Comparison of ENCODE assay signal across 22 cellular contexts in the genomic region with DNA sequence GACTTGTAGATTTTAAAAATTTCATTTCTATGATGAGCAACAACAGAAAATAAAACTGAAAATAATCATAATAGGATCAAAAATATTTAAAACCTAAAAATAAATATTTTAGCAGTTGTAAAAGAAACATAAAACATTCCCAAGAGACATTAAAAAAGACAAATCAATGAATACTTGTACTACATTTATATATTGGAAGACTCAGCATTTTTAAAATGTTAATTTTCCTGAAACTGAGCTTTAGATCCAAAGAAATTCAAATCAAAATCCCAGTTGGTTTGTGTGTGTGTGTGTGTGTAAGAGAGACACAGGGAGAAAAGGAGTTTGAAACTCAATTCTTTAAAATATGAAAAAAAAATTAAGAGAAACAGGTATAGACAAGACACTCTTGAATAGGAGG. TPM values are rescaled to one million over a fixed set of nuclear protein-coding genes. Genes with fewer than 3 reads are reported as not detected.
DNase-seq lines count a peak whose midpoint lies in the region; ATAC-seq, FAIRE-seq and TF ChIP-seq lines count a peak whose summit lies in the region.
"Had no signal": no experiment of that assay in that cellular context is flagged by ENCODE, and none has a peak within 500 bp of the region (broad histone marks: within the 10 kb centered on the region; RNA-seq: fewer than 3 reads in every experiment).

No MANE protein-coding gene starts in this region.

- H3K9me3 ChIP-seq in HepG2 (ENCODE audit: low read length), result no peaks in the 10 kb centered on the region
- H3K9me3 ChIP-seq in right lobe of liver, result no peaks in the 10 kb centered on the region
- no peaks in the 10 kb centered on the region for H3K9me3 ChIP-seq in K562 (replicated peaks; ENCODE audit: control insufficient read depth, insufficient read depth, low read depth, low read length)
- H3K9me3 ChIP-seq in small intestine (ENCODE audit: control insufficient read depth, low read depth), result no peaks in the 10 kb centered on the region
- no peaks in the 10 kb centered on the region for H3K9me3 ChIP-seq in WERI-Rb-1 (ENCODE audit: severe bottlenecking)
- H3K9me3 ChIP-seq: A549, Caco-2 had no signal

- no peak overlapping the region for H2AFZ ChIP-seq in HepG2 (ENCODE audit: low read length)
- H2AFZ ChIP-seq in K562 (ENCODE audit: low read depth, low read length), result no peak overlapping the region

- H3K79me2 ChIP-seq in HepG2 (ENCODE audit: insufficient read depth, low read length) (no peaks in the 10 kb centered on the region), K562 (ENCODE audit: control insufficient read depth, insufficient read depth, low read length) (no peaks in the 10 kb centered on the region)

- DNase-seq in HepG2 (ENCODE audit: low spot score) (no peak), right lobe of liver (no peak), K562 (ENCODE audit: extremely low read depth in 1 of 4, low spot score in 3 of 4) (no peak), frontal cortex (ENCODE audit: low spot score in 2 of 2) (no peak), small intestine (no peak), NOMO-1 (lab: John Stamatoyannopoulos, UW; ENCODE audit: unreplicated experiment in 2 of 2) (no peak), WERI-Rb-1 (no peak)
- DNase-seq in activated CD4-positive, alpha-beta T cell treated with anti-CD3 and anti-CD28 coated beads, Interleukin-2, amount 50 U/mL, for 48 hours, result no peak
- DNase-seq: AML-193; Caco-2; Calu3; CD4-positive, alpha-beta T cell; CD8-positive, alpha-beta T cell; DMS79 treated with DMSO at 0.1 percent for 48 hours; GDM1 had no signal

- ATAC-seq in HepG2, result no peak
- ATAC-seq in right lobe of liver, result no peak
- no peak for ATAC-seq in K562
- ATAC-seq: A549; CD8-positive, alpha-beta T cell; GM12878 had no signal

- no peaks in the 10 kb centered on the region for H3K27me3 ChIP-seq in HepG2 (ENCODE audit: control insufficient read depth in 1 of 2, insufficient read depth in 2 of 2, low read length in 2 of 2)
- no peaks in the 10 kb centered on the region for H3K27me3 ChIP-seq in right lobe of liver
- peaks cover 0 to 3% of the 10 kb centered on the region in 2 experiments; a peak in 1 of 5 replicates for H3K27me3 ChIP-seq in K562 (ENCODE audit: control insufficient read depth in 2 of 2, insufficient read depth in 2 of 2, low read length in 2 of 2)
- no peaks in the 10 kb centered on the region for H3K27me3 ChIP-seq in small intestine (ENCODE audit: control insufficient read depth in 2 of 2, insufficient read depth in 2 of 2, low read length in 2 of 2)
- no peaks in the 10 kb centered on the region for H3K27me3 ChIP-seq in WERI-Rb-1 (ENCODE audit: insufficient read depth, low read depth, severe bottlenecking)
- H3K27me3 ChIP-seq: BLaER1 treated with 17β-estradiol and CSF1 and Interleukin-3, amounts not matched to agents 10 nM and 100 nM had no signal

- H3K4me1 ChIP-seq in HepG2 (ENCODE audit: insufficient read depth, low read length) (peaks cover 13% of the 10 kb centered on the region), right lobe of liver (no peaks in the 10 kb centered on the region), K562 (replicated peaks in 1 of 2; ENCODE audit: control insufficient read depth in 2 of 2, insufficient read depth in 2 of 2, low read length in 2 of 2) (no peaks in the 10 kb centered on the region), small intestine (ENCODE audit: control insufficient read depth in 2 of 2, insufficient read depth in 1 of 2, low read depth in 1 of 2, low read length in 1 of 2) (no peaks in the 10 kb centered on the region)
- H3K4me1 ChIP-seq: A549, Caco-2 had no signal

- no peaks in the 10 kb centered on the region for H3K36me3 ChIP-seq in HepG2 (replicated peaks in 1 of 2; ENCODE audit: control insufficient read depth in 1 of 2, insufficient read depth in 2 of 2, low read length in 2 of 2)
- H3K36me3 ChIP-seq in right lobe of liver, result no peaks in the 10 kb centered on the region
- no peaks in the 10 kb centered on the region for H3K36me3 ChIP-seq in K562 (ENCODE audit: control insufficient read depth, insufficient read depth, low read length)
- no peaks in the 10 kb centered on the region for H3K36me3 ChIP-seq in small intestine (ENCODE audit: control insufficient read depth in 2 of 2, insufficient read depth in 2 of 2, low read length in 2 of 2)
- no peaks in the 10 kb centered on the region for H3K36me3 ChIP-seq in WERI-Rb-1
- H3K36me3 ChIP-seq: BLaER1 treated with 17β-estradiol and CSF1 and Interleukin-3, amounts not matched to agents 10 nM and 100 nM had no signal

- TF ChIP-seq EP300 in HepG2 (IDR thresholded peaks at IDR 0.05; ENCODE audit: low read depth in 2 of 2, low read length in 2 of 2), result no peak
- no peak for TF ChIP-seq EP300 in HepG2 (CRISPR knock-in tag; IDR thresholded peaks at IDR 0.05; ENCODE audit: borderline replicate concordance)
- no peak for TF ChIP-seq EP300 in K562 (IDR thresholded peaks at IDR 0.05; ENCODE audit: low read length)

- POLR2A ChIA-PET in HepG2 (lab: Yijun Ruan, JAX), result no interaction called here
- POLR2A ChIA-PET in K562 (lab: Yijun Ruan, JAX), result no interaction called here

- H3K4me2 ChIP-seq in HepG2 (ENCODE audit: low read depth, low read length) (no peak overlapping the region), K562 (ENCODE audit: insufficient read depth, low read length) (no peak overlapping the region)
- H3K4me2 ChIP-seq: A549; BLaER1 treated with 17β-estradiol and CSF1 and Interleukin-3, amounts not matched to agents 10 nM and 100 nM had no signal

- no peak overlapping the region for H3K9ac ChIP-seq in HepG2 (ENCODE audit: insufficient read depth, low read depth, low read length)
- no peak overlapping the region for H3K9ac ChIP-seq in K562 (ENCODE audit: insufficient read depth in 1 of 2, low read depth in 2 of 2, low read length in 2 of 2)
- H3K9ac ChIP-seq: BLaER1 treated with 17β-estradiol and CSF1 and Interleukin-3, amounts not matched to agents 10 nM and 100 nM had no signal

- no peak overlapping the region for H3K27ac ChIP-seq in HepG2 (ENCODE audit: extremely low read length, insufficient read depth, low read length)
- H3K27ac ChIP-seq in right lobe of liver, result no peak overlapping the region
- no peak overlapping the region for H3K27ac ChIP-seq in K562 (ENCODE audit: extremely low read depth, low read depth, low read length)
- no peak overlapping the region for H3K27ac ChIP-seq in small intestine (ENCODE audit: low read depth in 1 of 2, low read length in 1 of 2)
- no peak overlapping the region for H3K27ac ChIP-seq in WERI-Rb-1
- H3K27ac ChIP-seq: 22Rv1; A549; BLaER1 treated with 17β-estradiol and CSF1 and Interleukin-3, amounts not matched to agents 10 nM and 100 nM; C4-2B had no signal

- TF ChIP-seq POLR2A in HepG2 (IDR thresholded peaks at IDR 0.05; ENCODE audit: insufficient read depth in 1 of 2, low read depth in 2 of 2, low read length in 2 of 2) (no peak), right lobe of liver (IDR thresholded peaks at IDR 0.05) (no peak), K562 (conservative IDR thresholded peaks at IDR 0.05) (no peak)

- H3K9me1 ChIP-seq in K562 (ENCODE audit: control insufficient read depth, insufficient read depth, low read length), result no peaks in the 10 kb centered on the region

- H4K20me1 ChIP-seq in HepG2 (ENCODE audit: insufficient read depth, low read length) (no peaks in the 10 kb centered on the region), K562 (replicated peaks; ENCODE audit: control insufficient read depth, insufficient read depth, low read length) (no peaks in the 10 kb centered on the region)
- H4K20me1 ChIP-seq: BLaER1 treated with 17β-estradiol and CSF1 and Interleukin-3, amounts not matched to agents 10 nM and 100 nM had no signal

- TF ChIP-seq RAD21 in HepG2 (CRISPR knock-in tag; IDR thresholded peaks at IDR 0.05), result no peak
- TF ChIP-seq RAD21 in K562 (CRISPR knock-in tag; conservative IDR thresholded peaks at IDR 0.05 in 1 of 2, IDR thresholded peaks at IDR 0.05 in 1 of 2), result no peak

- TF ChIP-seq CTCF in HepG2 (CRISPR knock-in tag; IDR thresholded peaks at IDR 0.05), result no peak
- TF ChIP-seq CTCF in right lobe of liver (IDR thresholded peaks at IDR 0.05), result no peak
- no peak for TF ChIP-seq CTCF in K562 (IDR thresholded peaks at IDR 0.05 in 2 of 3, conservative IDR thresholded peaks at IDR 0.05 in 1 of 3; ENCODE audit: insufficient read depth in 2 of 3, low read depth in 1 of 3, low read length in 3 of 3)
- no peak for TF ChIP-seq CTCF in WERI-Rb-1 (IDR thresholded peaks at IDR 0.05; ENCODE audit: low read depth, low read length)

- BruUV-seq in HepG2 (replicated peaks; lab: Mats Ljungman, UMichigan), result no TSS peak
- BruUV-seq in K562 (replicated peaks; lab: Mats Ljungman, UMichigan), result no TSS peak

- CTCF ChIA-PET in HepG2 (lab: Yijun Ruan, JAX; ENCODE audit: low intra/inter-chr PET ratio, low total read pairs), result no interaction called here
- CTCF ChIA-PET in K562 (lab: Yijun Ruan, JAX; ENCODE audit: low intra/inter-chr PET ratio), result no interaction called here

- H3K4me3 ChIP-seq in HepG2 (replicated peaks in 1 of 3; ENCODE audit: insufficient read depth in 1 of 3, low read depth in 2 of 3, low read length in 3 of 3), result no peak overlapping the region
- H3K4me3 ChIP-seq in right lobe of liver, result no peak overlapping the region
- no peak overlapping the region for H3K4me3 ChIP-seq in K562
- H3K4me3 ChIP-seq in small intestine (ENCODE audit: low read depth in 1 of 2, low read length in 2 of 2), result no peak overlapping the region
- H3K4me3 ChIP-seq in WERI-Rb-1 (ENCODE audit: low read depth, low read length), result no peak overlapping the region
- H3K4me3 ChIP-seq: A549; BLaER1 treated with 17β-estradiol and CSF1 and Interleukin-3, amounts not matched to agents 10 nM and 100 nM; GM12878 had no signal

- FAIRE-seq in HepG2 (lab: Jason Lieb, UNC), result no peak
- FAIRE-seq in K562 (lab: Jason Lieb, UNC), result no peak
- peak; percentile 54 for FAIRE-seq in frontal cortex (lab: Jason Lieb, UNC)
- FAIRE-seq in small intestine (lab: Jason Lieb, UNC), result peak; percentile 74
- FAIRE-seq: A549, D721Med, GM12878, GM12892 had no signal

- intact Hi-C loops in HepG2 (cut with micrococcal nuclease; ENCODE audit: unreplicated experiment) (no loop called here), right lobe of liver (cut with DNase I) (no loop called here), K562 (cut with micrococcal nuclease) (no loop called here)

- in situ Hi-C loops in HepG2 (cut with HindIII; ENCODE audit: extremely low pct_ligation_motif_present, low pct_unique_long_range_greater_than_20kb), result no loop called here
- in situ Hi-C loops in K562 (cut with MboI), result no loop called here

RNA-seq across cellular contexts. Expression of gene DSE, which starts 38.7 kb away (rescaled TPM):
- total RNA-seq in HepG2 (2016; rRNA removed; fragmentation: Illumina TruSeq; extraction: Trizol) (3.8 and 4.6 TPM in 2 replicates), right lobe of liver (10 to 100 TPM in 4 of 6 experiments, 1 to 10 TPM in 2; 8.2 to 17.4 (median 12.2) TPM), K562 (2014; rRNA removed) (0.73 and 1.2 TPM in 2 replicates), K562 (2014; rRNA removed; fragmentation: Illumina TruSeq; extraction: Trizol) (1.6 and 1.7 TPM in 2 replicates), K562 (2015; rRNA removed; fragmentation: Illumina TruSeq; extraction: Trizol) (1.2 and 1.8 TPM in 2 replicates), K562 (2021) (1.2 and 1.4 TPM in 2 replicates), frontal cortex (20.4 TPM)
- total RNA-seq in HepG2 (2016; cell fraction: cytosol; rRNA removed; fragmentation: Illumina TruSeq; extraction: Trizol; ENCODE audit: low read depth), result 1.5 and 2.9 TPM in 2 replicates
- total RNA-seq in HepG2 (2016; cell fraction: insoluble cytoplasmic fraction; rRNA removed; fragmentation: Illumina TruSeq; extraction: Trizol), result 4.2 and 4.4 TPM in 2 replicates
- 3.7 and 4.2 TPM in 2 replicates for total RNA-seq in HepG2 (2016; cell fraction: membrane; rRNA removed; fragmentation: Illumina TruSeq; extraction: Trizol)
- 10.5 and 11.0 TPM in 2 replicates for total RNA-seq in HepG2 (2016; cell fraction: nucleus; rRNA removed; fragmentation: Illumina TruSeq; extraction: Trizol)
- polyA plus RNA-seq in HepG2 (2011; rRNA removed) (2.6 and 3.0 TPM in 2 replicates), K562 (2011; rRNA removed) (0.79 and 1.2 TPM in 2 replicates), K562 (2014; fragmentation: Illumina TruSeq; extraction: Trizol) (0.65 and 0.98 TPM in 2 replicates), K562 (2014; fragmentation: Nextera tagmentation; extraction: Ambion mirVana) (under 1 TPM; 0.49 to 0.78 TPM), K562 (2014; rRNA removed) (0.80 and 0.95 TPM in 2 replicates), small intestine (1 to 10 TPM in 2 of 3 donors, under 1 TPM in 1; 0.45 to 4.9 (median 4.6) TPM)
- 1.4 and 1.7 TPM in 2 replicates for polyA plus RNA-seq in HepG2 (2011; cell fraction: cytosol; rRNA removed)
- 5.1 and 5.5 TPM in 2 replicates for polyA plus RNA-seq in HepG2 (2011; cell fraction: nucleus; rRNA removed)
- 2.5 and 4.2 TPM in 2 replicates for polyA plus RNA-seq in HepG2 (2012)
- 0.57 and 0.59 TPM in 2 replicates for polyA plus RNA-seq in HepG2 (2016; cell fraction: cytosol; fragmentation: Illumina TruSeq; extraction: Trizol; ENCODE audit: low read depth)
- 2.2 and 2.4 TPM in 2 replicates for polyA plus RNA-seq in HepG2 (2016; cell fraction: insoluble cytoplasmic fraction; fragmentation: Illumina TruSeq; extraction: Trizol; ENCODE audit: low read depth)
- 1.0 and 1.1 TPM in 2 replicates for polyA plus RNA-seq in HepG2 (2016; cell fraction: membrane; fragmentation: Illumina TruSeq; extraction: Trizol; ENCODE audit: low read depth)
- 4.9 and 5.0 TPM in 2 replicates for polyA plus RNA-seq in HepG2 (2016; cell fraction: nucleus; fragmentation: Illumina TruSeq; extraction: Trizol; ENCODE audit: insufficient read depth, low read depth)
- polyA minus RNA-seq in HepG2 (2011; rRNA and poly(A)+ RNA removed; ENCODE audit: low replicate concordance), result 4.9 and 12.1 TPM in 2 replicates
- polyA minus RNA-seq in HepG2 (2011; cell fraction: cytosol; rRNA and poly(A)+ RNA removed), result 2.1 TPM in 2 replicates
- polyA minus RNA-seq in HepG2 (2011; cell fraction: nucleus; rRNA and poly(A)+ RNA removed), result 21.4 and 23.4 TPM in 2 replicates
- total RNA-seq in K562 (2011; cell fraction: chromatin; rRNA removed; ENCODE audit: low replicate concordance), result 2.3 and 4.4 TPM in 2 replicates
- total RNA-seq in K562 (2011; cell fraction: nucleolus; rRNA removed), result 1.5 and 2.2 TPM in 2 replicates
- 3.0 and 6.6 TPM in 2 replicates for total RNA-seq in K562 (2011; cell fraction: nucleoplasm; rRNA removed)
- polyA plus RNA-seq in K562 (2011; cell fraction: cytosol; rRNA removed), result 0.28 and 1.2 TPM in 2 replicates
- 1.8 and 2.2 TPM in 2 replicates for polyA plus RNA-seq in K562 (2011; cell fraction: nucleus; rRNA removed)
- polyA plus RNA-seq in K562 (2012), result 0.78 and 0.94 TPM in 2 replicates
- 2.8 and 3.1 TPM in 2 replicates for polyA minus RNA-seq in K562 (2011; rRNA and poly(A)+ RNA removed)
- polyA minus RNA-seq in K562 (2011; cell fraction: cytosol; rRNA and poly(A)+ RNA removed), result 0.29 and 3.6 TPM in 2 replicates
- polyA minus RNA-seq in K562 (2011; cell fraction: nucleus; rRNA and poly(A)+ RNA removed), result 4.3 and 6.0 TPM in 2 replicates

RNA-seq across cellular contexts. Expression of gene TSPYL1, which starts 52.4 kb away (rescaled TPM):
- total RNA-seq in HepG2 (2016; rRNA removed; fragmentation: Illumina TruSeq; extraction: Trizol) (93.0 and 102 TPM in 2 replicates), right lobe of liver (10 to 100 TPM; 29.1 to 70.4 (median 50.9) TPM), K562 (2014; rRNA removed) (42.7 and 47.8 TPM in 2 replicates), K562 (2014; rRNA removed; fragmentation: Illumina TruSeq; extraction: Trizol) (44.8 and 47.9 TPM in 2 replicates), K562 (2015; rRNA removed; fragmentation: Illumina TruSeq; extraction: Trizol) (47.8 and 49.3 TPM in 2 replicates), K562 (2021) (52.9 and 56.8 TPM in 2 replicates), frontal cortex (220 TPM)
- 6.2 and 7.3 TPM in 2 replicates for total RNA-seq in HepG2 (2016; cell fraction: cytosol; rRNA removed; fragmentation: Illumina TruSeq; extraction: Trizol; ENCODE audit: low read depth)
- 86.9 and 96.9 TPM in 2 replicates for total RNA-seq in HepG2 (2016; cell fraction: insoluble cytoplasmic fraction; rRNA removed; fragmentation: Illumina TruSeq; extraction: Trizol)
- 27.1 and 29.7 TPM in 2 replicates for total RNA-seq in HepG2 (2016; cell fraction: membrane; rRNA removed; fragmentation: Illumina TruSeq; extraction: Trizol)
- 43.2 and 44.5 TPM in 2 replicates for total RNA-seq in HepG2 (2016; cell fraction: nucleus; rRNA removed; fragmentation: Illumina TruSeq; extraction: Trizol)
- polyA plus RNA-seq in HepG2 (2011; rRNA removed) (28.3 and 33.0 TPM in 2 replicates), K562 (2011; rRNA removed) (28.2 and 28.5 TPM in 2 replicates), K562 (2014; fragmentation: Illumina TruSeq; extraction: Trizol) (33.9 and 36.6 TPM in 2 replicates), K562 (2014; fragmentation: Nextera tagmentation; extraction: Ambion mirVana) (10 to 100 TPM; 26.1 to 37.9 TPM), K562 (2014; rRNA removed) (23.1 and 26.6 TPM in 2 replicates), small intestine (10 to 100 TPM; 25.1 to 37.9 (median 27.7) TPM)
- polyA plus RNA-seq in HepG2 (2011; cell fraction: cytosol; rRNA removed), result 20.4 and 29.5 TPM in 2 replicates
- polyA plus RNA-seq in HepG2 (2011; cell fraction: nucleus; rRNA removed), result 10.7 and 13.8 TPM in 2 replicates
- 34.7 and 37.0 TPM in 2 replicates for polyA plus RNA-seq in HepG2 (2012)
- 3.1 and 3.8 TPM in 2 replicates for polyA plus RNA-seq in HepG2 (2016; cell fraction: cytosol; fragmentation: Illumina TruSeq; extraction: Trizol; ENCODE audit: low read depth)
- polyA plus RNA-seq in HepG2 (2016; cell fraction: insoluble cytoplasmic fraction; fragmentation: Illumina TruSeq; extraction: Trizol; ENCODE audit: low read depth), result 70.1 and 81.8 TPM in 2 replicates
- 12.6 and 14.3 TPM in 2 replicates for polyA plus RNA-seq in HepG2 (2016; cell fraction: membrane; fragmentation: Illumina TruSeq; extraction: Trizol; ENCODE audit: low read depth)
- polyA plus RNA-seq in HepG2 (2016; cell fraction: nucleus; fragmentation: Illumina TruSeq; extraction: Trizol; ENCODE audit: insufficient read depth, low read depth), result 43.9 and 44.2 TPM in 2 replicates
- 96.9 and 99.6 TPM in 2 replicates for polyA minus RNA-seq in HepG2 (2011; rRNA and poly(A)+ RNA removed; ENCODE audit: low replicate concordance)
- 45.5 and 51.8 TPM in 2 replicates for polyA minus RNA-seq in HepG2 (2011; cell fraction: cytosol; rRNA and poly(A)+ RNA removed)
- polyA minus RNA-seq in HepG2 (2011; cell fraction: nucleus; rRNA and poly(A)+ RNA removed), result 24.7 and 35.2 TPM in 2 replicates
- total RNA-seq in K562 (2011; cell fraction: chromatin; rRNA removed; ENCODE audit: low replicate concordance), result 23.0 and 28.7 TPM in 2 replicates
- 18.7 and 19.7 TPM in 2 replicates for total RNA-seq in K562 (2011; cell fraction: nucleolus; rRNA removed)
- total RNA-seq in K562 (2011; cell fraction: nucleoplasm; rRNA removed), result 25.7 and 28.0 TPM in 2 replicates
- 19.4 and 29.6 TPM in 2 replicates for polyA plus RNA-seq in K562 (2011; cell fraction: cytosol; rRNA removed)
- 12.0 and 15.8 TPM in 2 replicates for polyA plus RNA-seq in K562 (2011; cell fraction: nucleus; rRNA removed)
- polyA plus RNA-seq in K562 (2012), result 30.5 and 39.5 TPM in 2 replicates
- 65.9 and 69.6 TPM in 2 replicates for polyA minus RNA-seq in K562 (2011; rRNA and poly(A)+ RNA removed)
- 26.6 and 31.6 TPM in 2 replicates for polyA minus RNA-seq in K562 (2011; cell fraction: cytosol; rRNA and poly(A)+ RNA removed)
- 8.6 and 20.3 TPM in 2 replicates for polyA minus RNA-seq in K562 (2011; cell fraction: nucleus; rRNA and poly(A)+ RNA removed)

Comparison
In these comparisons a context has a peak if more than half of its experiments do, and no peak if none do; other contexts are left out.
1. Of the 241 proteins assayed by ChIP-seq in both HepG2 and K562: peak only in HepG2: MAFK; only in K562: none; in both: MAFF; in neither: 239.